32 cellular contexts compared by ENCODE assay signal in genomic region chr2:109377976-109378375, GRCh38.
A peak's percentile ranks its signal among the peaks of the same experiment; 100 is the strongest.
DNase-seq lines count a peak whose midpoint lies in the region; ATAC-seq and TF ChIP-seq lines count a peak whose summit lies in the region.
"Had no signal": no experiment of that assay in that cellular context is flagged by ENCODE, and none has a peak within 500 bp of the region (broad histone marks: within the 10 kb centered on the region; RNA-seq: fewer than 3 reads in every experiment).

No MANE protein-coding gene starts in this region.

- no peak overlapping the region for H4K91ac ChIP-seq in H9 (ENCODE audit: insufficient read length, low read depth, low read length)

- no peak overlapping the region for H2BK120ac ChIP-seq in H9 (ENCODE audit: low read depth, low read length, poor library complexity, severe bottlenecking)

- H4K8ac ChIP-seq in H9 (replicated peaks; ENCODE audit: insufficient read length, low read depth, low read length) = no peak overlapping the region

- TF ChIP-seq CTCF in H9 (conservative IDR thresholded peaks at IDR 0.05) (no peak), coronary artery (IDR thresholded peaks at IDR 0.05) (no peak)

- no peak for ATAC-seq in GM18907 (IDR thresholded peaks at IDR 0.05; ENCODE audit: unreplicated experiment)
- no peak for ATAC-seq in GM21619 (IDR thresholded peaks at IDR 0.05; ENCODE audit: unreplicated experiment)
- ATAC-seq: left colon; right cardiac atrium; stimulated activated naive CD8-positive, alpha-beta T cell treated with anti-CD3 and anti-CD28 coated beads, Interleukin-15, amount 100 ng/mL, for 72 hours had no signal

- H3K23me2 ChIP-seq in H9 (ENCODE audit: insufficient read length, low read depth, low read length, poor library complexity, severe bottlenecking) = no peaks in the 10 kb centered on the region

- no peak overlapping the region for H2BK5ac ChIP-seq in H9 (ENCODE audit: insufficient read length, low read length)

- no peaks in the 10 kb centered on the region for H3K9me3 Mint-ChIP-seq in H9
- H3K9me3 Mint-ChIP-seq: activated T-helper 1 cell treated with anti-CD3 and anti-CD28 coated beads, Interleukin-12 subunit alpha, Interleukin-12 subunit beta, Interleukin-2, Interleukin-4 antibody, amounts not matched to agents 30 ng/mL and 10 ng/mL and 1 ng/mL, durations not matched to agents 14 hours and 24 hours and 36 hours; brain; CD8-positive, alpha-beta memory T cell; memory B cell; stimulated activated naive CD8-positive, alpha-beta T cell treated with anti-CD3 and anti-CD28 coated beads, Interleukin-15, amount 100 ng/mL, for 72 hours had no signal

- H3K4me3 ChIP-seq in coronary artery = no peak overlapping the region
- H3K4me3 ChIP-seq: neural progenitor cell, SJSA1, thyroid gland had no signal

- no peaks in the 10 kb centered on the region for H3K79me1 ChIP-seq in H9 (ENCODE audit: insufficient read depth, low read depth, low read length, poor library complexity, severe bottlenecking)

- H4K5ac ChIP-seq in H9 (ENCODE audit: insufficient read length, low read depth, low read length) = no peak overlapping the region

- H3K27me3 ChIP-seq in H9 (ENCODE audit: insufficient read depth, low read length) = no peaks in the 10 kb centered on the region
- H3K27me3 ChIP-seq: BE2C, neural progenitor cell, SJSA1, thyroid gland had no signal

- WGBS in H9 (ENCODE audit: extremely low coverage, insufficient read length, low lambda C conversion rate) = no CpG with 5 or more reads among the region's 7 CpGs

- H2AK5ac ChIP-seq in H9 (ENCODE audit: insufficient read length, low read length) = no peak overlapping the region

- H3K27ac Mint-ChIP-seq in H9 = no peak overlapping the region
- H3K27ac Mint-ChIP-seq: activated T-helper 1 cell treated with anti-CD3 and anti-CD28 coated beads, Interleukin-12 subunit alpha, Interleukin-12 subunit beta, Interleukin-2, Interleukin-4 antibody, amounts not matched to agents 30 ng/mL and 10 ng/mL and 1 ng/mL, durations not matched to agents 14 hours and 24 hours and 36 hours; brain; CD8-positive, alpha-beta memory T cell; memory B cell; neural progenitor cell; stimulated activated naive CD8-positive, alpha-beta T cell treated with anti-CD3 and anti-CD28 coated beads, Interleukin-15, amount 100 ng/mL, for 72 hours had no signal

- DNase-seq in 8988T (peak; percentile 7), H9 (peak; percentile 23), coronary artery (ENCODE audit: low spot score) (peak; percentile 47), posterior vena cava (ENCODE audit: low spot score) (peak; percentile 40), foreskin melanocyte (no peak), NCI-H526 treated with DMSO at 0.1 percent for 48 hours (lab: John Stamatoyannopoulos, UW) (no peak)
- DNase-seq: activated CD4-positive, alpha-beta T cell treated with anti-CD3 and anti-CD28 coated beads, Interleukin-2, amount 50 U/mL, for 1 hour; activated naive CD4-positive, alpha-beta T cell treated with anti-CD3 and anti-CD28 coated beads, Interleukin-2, amount 50 U/mL, for 16 hours; BE2C; CD8-positive, alpha-beta memory T cell; cerebellar nuclear complex; DMS 273 treated with DMSO at 0.1 percent for 48 hours; EL; hippocampal formation; NCI-H1092 treated with DMSO at 0.1 percent for 48 hours; NCI-H1694 treated with DMSO at 0.1 percent for 48 hours; NCI-H446 treated with DMSO at 0.1 percent for 48 hours; NCI-H82; right cardiac atrium; stimulated activated CD4-positive, alpha-beta T cell treated with anti-CD3 and anti-CD28 coated beads, Interleukin-12 subunit alpha, Interleukin-12 subunit beta, amount 100 ng/mL, for 4 hours; stimulated activated CD4-positive, alpha-beta T cell treated with anti-CD3 and anti-CD28 coated beads, Interleukin-2, amount 100 ng/mL, for 48 hours; T1000; thyroid gland had no signal

- H3K4ac ChIP-seq in H9 (ENCODE audit: low read depth, low read length) = no peak overlapping the region

- no peak overlapping the region for H3K56ac ChIP-seq in H9 (ENCODE audit: insufficient read length, low read depth, low read length)

- H3K23ac ChIP-seq in H9 (ENCODE audit: insufficient read length, low read depth, low read length) = no peak overlapping the region

- no peak overlapping the region for H3K18ac ChIP-seq in H9 (ENCODE audit: insufficient read length, low read depth, low read length)

- no peaks in the 10 kb centered on the region for H3K9me3 ChIP-seq in H9 (ENCODE audit: control insufficient read depth, low read depth, low read length)
- H3K9me3 ChIP-seq: BE2C, SJSA1, thyroid gland had no signal

- H2BK12ac ChIP-seq in H9 (ENCODE audit: insufficient read length, low read depth, low read length) = no peak overlapping the region

- H2AFZ ChIP-seq in H9 (ENCODE audit: low read length) = no peak overlapping the region
- H2AFZ ChIP-seq: neural progenitor cell had no signal

- no peaks in the 10 kb centered on the region for H4K20me1 ChIP-seq in H9 (ENCODE audit: control insufficient read depth, insufficient read depth, insufficient read length)

- H3T11ph ChIP-seq in H9 (ENCODE audit: low read length) = no peak overlapping the region

- peaks cover 7% of the 10 kb centered on the region in 2 experiments for H3K4me1 Mint-ChIP-seq in H9
- H3K4me1 Mint-ChIP-seq: CD8-positive, alpha-beta memory T cell; memory B cell; stimulated activated naive CD8-positive, alpha-beta T cell treated with anti-CD3 and anti-CD28 coated beads, Interleukin-15, amount 100 ng/mL, for 72 hours had no signal

- no peak overlapping the region; the same call in 1 of the 2 replicates for H3K14ac ChIP-seq in H9 (ENCODE audit: insufficient read depth, low read length)

- no peaks in the 10 kb centered on the region for H3K79me2 ChIP-seq in H9 (ENCODE audit: insufficient read depth, low read length)

- H2BK20ac ChIP-seq in H9 (ENCODE audit: low read depth, low read length, poor library complexity, severe bottlenecking) = no peak overlapping the region

- H2BK15ac ChIP-seq in H9 (ENCODE audit: low read depth, low read length) = no peak overlapping the region

- H3K4me1 ChIP-seq in H9 (ENCODE audit: insufficient read depth, low read length) = peaks cover under 1% of the 10 kb centered on the region; the same call in 1 of the 2 replicates
- H3K4me1 ChIP-seq: BE2C had no signal

- H3K9ac ChIP-seq in H9 (ENCODE audit: extremely low read depth, insufficient read length, low read length) = no peak overlapping the region
- H3K9ac ChIP-seq: neural progenitor cell had no signal

- H3K36me3 Mint-ChIP-seq in H9 (ENCODE audit: insufficient read depth in 1 of 3, low read depth in 3 of 3) = no peaks in the 10 kb centered on the region
- H3K36me3 Mint-ChIP-seq: CD8-positive, alpha-beta memory T cell; memory B cell had no signal

- intact Hi-C loops in posterior vena cava (cut with DNase I) = no loop called here

- H3K4me2 ChIP-seq in H9 (ENCODE audit: insufficient read depth, insufficient read length, low read length) = no peak overlapping the region
- H3K4me2 ChIP-seq: neural progenitor cell had no signal

- no peak overlapping the region for H3K4me3 Mint-ChIP-seq in H9
- H3K4me3 Mint-ChIP-seq: activated T-helper 1 cell treated with anti-CD3 and anti-CD28 coated beads, Interleukin-12 subunit alpha, Interleukin-12 subunit beta, Interleukin-2, Interleukin-4 antibody, amounts not matched to agents 30 ng/mL and 10 ng/mL and 1 ng/mL, durations not matched to agents 14 hours and 24 hours and 36 hours; brain; CD8-positive, alpha-beta memory T cell; memory B cell; neural progenitor cell; stimulated activated naive CD8-positive, alpha-beta T cell treated with anti-CD3 and anti-CD28 coated beads, Interleukin-15, amount 100 ng/mL, for 72 hours had no signal

- peaks cover 8% of the 10 kb centered on the region for H3K27me3 Mint-ChIP-seq in H9 (ENCODE audit: low read depth)
- H3K27me3 Mint-ChIP-seq: stimulated activated naive CD8-positive, alpha-beta T cell treated with anti-CD3 and anti-CD28 coated beads, Interleukin-15, amount 100 ng/mL, for 72 hours had no signal

- H3K27ac ChIP-seq in H9 (ENCODE audit: insufficient read length, low read depth, low read length) (no peak overlapping the region), coronary artery (no peak overlapping the region)
- H3K27ac ChIP-seq: neural progenitor cell, SJSA1, thyroid gland had no signal

Comparison
In these comparisons a context has a peak if more than half of its experiments do, and no peak if none do; other contexts are left out.
1. DNase-seq: peak in 8988T (single experiment), H9 (single experiment), coronary artery (single experiment) and posterior vena cava (single experiment); none in foreskin melanocyte (single experiment) and NCI-H526 treated with DMSO at 0.1 percent for 48 hours (single experiment).